In the genomic region with DNA sequence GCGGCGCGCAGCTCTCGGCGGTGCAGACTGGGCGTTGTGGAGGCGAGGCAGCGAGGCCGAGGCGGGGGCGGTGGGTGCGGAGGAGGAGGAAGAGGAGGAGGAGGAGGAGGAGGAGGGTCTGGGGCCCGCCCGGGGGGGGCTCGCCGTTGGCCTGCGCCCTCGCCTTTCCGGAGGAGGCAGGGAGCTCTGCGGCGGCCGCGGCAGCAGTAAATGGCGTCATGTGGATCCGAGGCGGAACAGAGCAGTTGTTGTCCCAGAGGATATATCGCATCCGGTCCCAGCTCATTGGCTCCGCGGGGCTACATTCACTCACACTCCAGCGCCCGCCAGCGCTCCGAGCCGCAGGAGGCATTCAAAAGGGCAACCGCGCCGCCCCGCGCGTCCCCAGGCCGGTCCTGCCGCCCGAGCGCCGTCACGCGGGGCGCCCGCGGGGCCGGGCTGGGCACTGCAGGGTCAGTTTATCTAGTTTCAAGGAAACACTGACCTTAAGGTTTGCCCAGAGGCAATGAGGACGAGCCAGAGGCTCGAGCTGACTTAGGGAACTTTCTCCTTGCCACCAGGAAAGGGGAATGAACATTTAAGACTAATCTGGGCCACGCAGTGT, we compare ENCODE assay signal across 1 cellular context.
TF ChIP-seq lines count a peak whose summit lies in the region.

TSS of gene SPRY2 (minus strand) at position 29 of the 604 bp plus-strand sequence. CDS start 3,421 bp downstream, outside the sequence.

TF ChIP-seq in HEK293, 187 proteins besides CTCF, POLR2A, EP300 and RAD21 (continued from another document and continues in another):
- no peak for TF ChIP-seq ZBTB10 (tag by site-specific recombination; IDR thresholded peaks at IDR 0.05)
- peak; percentile 31; the same call in 1 of the 2 replicates for TF ChIP-seq KLF7 (tag by site-specific recombination; IDR thresholded peaks at IDR 0.05; ENCODE audit: borderline replicate concordance)
- TF ChIP-seq BCL11B (tag by site-specific recombination; IDR thresholded peaks at IDR 0.05; ENCODE audit: low read depth): peak; percentile 82
- TF ChIP-seq ZFP69B (tag by site-specific recombination; IDR thresholded peaks at IDR 0.05): peak; percentile 73
- TF ChIP-seq, protein P1, sequence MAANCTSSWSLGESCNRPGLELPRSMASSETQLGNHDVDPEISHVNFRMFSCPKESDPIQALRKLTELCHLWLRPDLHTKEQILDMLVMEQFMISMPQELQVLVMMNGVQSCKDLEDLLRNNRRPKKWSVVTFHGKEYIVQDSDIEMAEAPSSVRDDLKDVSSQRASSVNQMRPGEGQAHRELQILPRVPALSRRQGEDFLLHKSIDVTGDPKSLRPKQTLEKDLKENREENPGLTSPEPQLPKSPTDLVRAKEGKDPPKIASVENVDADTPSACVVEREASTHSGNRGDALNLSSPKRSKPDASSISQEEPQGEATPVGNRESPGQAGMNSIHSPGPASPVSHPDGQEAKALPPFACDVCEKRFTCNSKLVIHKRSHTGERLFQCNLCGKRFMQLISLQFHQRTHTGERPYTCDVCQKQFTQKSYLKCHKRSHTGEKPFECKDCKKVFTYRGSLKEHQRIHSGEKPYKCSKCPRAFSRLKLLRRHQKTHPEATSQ (tag by site-specific recombination; IDR thresholded peaks at IDR 0.05): no peak
- TF ChIP-seq, protein P2, sequence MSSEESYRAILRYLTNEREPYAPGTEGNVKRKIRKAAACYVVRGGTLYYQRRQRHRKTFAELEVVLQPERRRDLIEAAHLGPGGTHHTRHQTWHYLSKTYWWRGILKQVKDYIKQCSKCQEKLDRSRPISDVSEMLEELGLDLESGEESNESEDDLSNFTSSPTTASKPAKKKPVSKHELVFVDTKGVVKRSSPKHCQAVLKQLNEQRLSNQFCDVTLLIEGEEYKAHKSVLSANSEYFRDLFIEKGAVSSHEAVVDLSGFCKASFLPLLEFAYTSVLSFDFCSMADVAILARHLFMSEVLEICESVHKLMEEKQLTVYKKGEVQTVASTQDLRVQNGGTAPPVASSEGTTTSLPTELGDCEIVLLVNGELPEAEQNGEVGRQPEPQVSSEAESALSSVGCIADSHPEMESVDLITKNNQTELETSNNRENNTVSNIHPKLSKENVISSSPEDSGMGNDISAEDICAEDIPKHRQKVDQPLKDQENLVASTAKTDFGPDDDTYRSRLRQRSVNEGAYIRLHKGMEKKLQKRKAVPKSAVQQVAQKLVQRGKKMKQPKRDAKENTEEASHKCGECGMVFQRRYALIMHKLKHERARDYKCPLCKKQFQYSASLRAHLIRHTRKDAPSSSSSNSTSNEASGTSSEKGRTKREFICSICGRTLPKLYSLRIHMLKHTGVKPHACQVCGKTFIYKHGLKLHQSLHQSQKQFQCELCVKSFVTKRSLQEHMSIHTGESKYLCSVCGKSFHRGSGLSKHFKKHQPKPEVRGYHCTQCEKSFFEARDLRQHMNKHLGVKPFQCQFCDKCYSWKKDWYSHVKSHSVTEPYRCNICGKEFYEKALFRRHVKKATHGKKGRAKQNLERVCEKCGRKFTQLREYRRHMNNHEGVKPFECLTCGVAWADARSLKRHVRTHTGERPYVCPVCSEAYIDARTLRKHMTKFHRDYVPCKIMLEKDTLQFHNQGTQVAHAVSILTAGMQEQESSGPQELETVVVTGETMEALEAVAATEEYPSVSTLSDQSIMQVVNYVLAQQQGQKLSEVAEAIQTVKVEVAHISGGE (tag by site-specific recombination; conservative IDR thresholded peaks at IDR 0.05; ENCODE audit: low read depth): peak; percentile 87
- peak; percentile 95 for TF ChIP-seq KLF10 (tag by site-specific recombination; IDR thresholded peaks at IDR 0.05)
- no peak for TF ChIP-seq BCL6B (tag by site-specific recombination; IDR thresholded peaks at IDR 0.05)
- TF ChIP-seq, protein P3, sequence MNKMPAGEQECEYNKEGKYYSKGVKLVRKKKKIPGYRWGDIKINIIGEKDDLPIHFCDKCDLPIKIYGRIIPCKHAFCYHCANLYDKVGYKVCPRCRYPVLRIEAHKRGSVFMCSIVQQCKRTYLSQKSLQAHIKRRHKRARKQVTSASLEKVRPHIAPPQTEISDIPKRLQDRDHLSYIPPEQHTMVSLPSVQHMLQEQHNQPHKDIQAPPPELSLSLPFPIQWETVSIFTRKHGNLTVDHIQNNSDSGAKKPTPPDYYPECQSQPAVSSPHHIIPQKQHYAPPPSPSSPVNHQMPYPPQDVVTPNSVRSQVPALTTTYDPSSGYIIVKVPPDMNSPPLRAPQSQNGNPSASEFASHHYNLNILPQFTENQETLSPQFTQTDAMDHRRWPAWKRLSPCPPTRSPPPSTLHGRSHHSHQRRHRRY (tag by site-specific recombination; IDR thresholded peaks at IDR 0.05): no peak
- TF ChIP-seq ZNF274 (IDR thresholded peaks at IDR 0.05; ENCODE audit: low read length): no peak
- no peak for TF ChIP-seq ZNF274 (tag by site-specific recombination; IDR thresholded peaks at IDR 0.05; ENCODE audit: borderline replicate concordance)
- TF ChIP-seq ZNF169 (tag by site-specific recombination; IDR thresholded peaks at IDR 0.05): no peak
- no peak for TF ChIP-seq ZNF350 (tag by site-specific recombination; IDR thresholded peaks at IDR 0.05)
- peak; percentile 49; the same call in 1 of the 2 replicates for TF ChIP-seq ZNF18 (tag by site-specific recombination; IDR thresholded peaks at IDR 0.05)
- TF ChIP-seq WT1 (tag by site-specific recombination; IDR thresholded peaks at IDR 0.05): peak; percentile 80
- peak; percentile 56; the same call in 1 of the 2 replicates for TF ChIP-seq TCF7L2 (IDR thresholded peaks at IDR 0.05; ENCODE audit: borderline replicate concordance, low read depth, low read length)
- TF ChIP-seq SETDB1 (IDR thresholded peaks at IDR 0.05; ENCODE audit: insufficient read length, low read length): no peak
- no peak for TF ChIP-seq ZNF426 (tag by site-specific recombination; IDR thresholded peaks at IDR 0.05)
- TF ChIP-seq ZNF624 (tag by site-specific recombination; IDR thresholded peaks at IDR 0.05): no peak
- TF ChIP-seq ZNF423 (tag by site-specific recombination; IDR thresholded peaks at IDR 0.05): peak; percentile 96
- no peak for TF ChIP-seq GLI2 (tag by site-specific recombination; IDR thresholded peaks at IDR 0.05; ENCODE audit: borderline replicate concordance, low read depth)
- TF ChIP-seq ZNF561 (tag by site-specific recombination; IDR thresholded peaks at IDR 0.05; ENCODE audit: borderline replicate concordance): peak; percentile 88; the same call in 1 of the 2 replicates
- no peak for TF ChIP-seq ZNF596 (tag by site-specific recombination; IDR thresholded peaks at IDR 0.05)
- TF ChIP-seq ZEB2 (tag by site-specific recombination; IDR thresholded peaks at IDR 0.05): peak; percentile 85
- no peak for TF ChIP-seq ZNF776 (tag by site-specific recombination; IDR thresholded peaks at IDR 0.05; ENCODE audit: borderline replicate concordance)
- TF ChIP-seq ZNF404 (tag by site-specific recombination; IDR thresholded peaks at IDR 0.05): no peak
- no peak for TF ChIP-seq ZNF133 (tag by site-specific recombination; IDR thresholded peaks at IDR 0.05)
- TF ChIP-seq, protein P4, sequence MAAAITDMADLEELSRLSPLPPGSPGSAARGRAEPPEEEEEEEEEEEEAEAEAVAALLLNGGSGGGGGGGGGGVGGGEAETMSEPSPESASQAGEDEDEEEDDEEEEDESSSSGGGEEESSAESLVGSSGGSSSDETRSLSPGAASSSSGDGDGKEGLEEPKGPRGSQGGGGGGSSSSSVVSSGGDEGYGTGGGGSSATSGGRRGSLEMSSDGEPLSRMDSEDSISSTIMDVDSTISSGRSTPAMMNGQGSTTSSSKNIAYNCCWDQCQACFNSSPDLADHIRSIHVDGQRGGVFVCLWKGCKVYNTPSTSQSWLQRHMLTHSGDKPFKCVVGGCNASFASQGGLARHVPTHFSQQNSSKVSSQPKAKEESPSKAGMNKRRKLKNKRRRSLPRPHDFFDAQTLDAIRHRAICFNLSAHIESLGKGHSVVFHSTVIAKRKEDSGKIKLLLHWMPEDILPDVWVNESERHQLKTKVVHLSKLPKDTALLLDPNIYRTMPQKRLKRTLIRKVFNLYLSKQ (tag by site-specific recombination; IDR thresholded peaks at IDR 0.05; ENCODE audit: borderline replicate concordance): no peak
- no peak for TF ChIP-seq ZNF623 (tag by site-specific recombination; IDR thresholded peaks at IDR 0.05)
- TF ChIP-seq ATF2 (tag by site-specific recombination; IDR thresholded peaks at IDR 0.05; ENCODE audit: low read depth): peak; percentile 71
- peak; percentile 67 for TF ChIP-seq ZNF843 (tag by site-specific recombination; IDR thresholded peaks at IDR 0.05)
- TF ChIP-seq, protein P5, sequence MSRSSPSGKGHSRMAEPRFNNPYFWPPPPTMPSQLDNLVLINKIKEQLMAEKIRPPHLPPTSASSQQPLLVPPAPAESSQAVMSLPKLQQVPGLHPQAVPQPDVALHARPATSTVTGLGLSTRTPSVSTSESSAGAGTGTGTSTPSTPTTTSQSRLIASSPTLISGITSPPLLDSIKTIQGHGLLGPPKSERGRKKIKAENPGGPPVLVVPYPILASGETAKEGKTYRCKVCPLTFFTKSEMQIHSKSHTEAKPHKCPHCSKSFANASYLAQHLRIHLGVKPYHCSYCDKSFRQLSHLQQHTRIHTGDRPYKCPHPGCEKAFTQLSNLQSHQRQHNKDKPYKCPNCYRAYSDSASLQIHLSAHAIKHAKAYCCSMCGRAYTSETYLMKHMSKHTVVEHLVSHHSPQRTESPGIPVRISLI (tag by site-specific recombination; IDR thresholded peaks at IDR 0.05): no peak
- TF ChIP-seq SCRT1 (tag by site-specific recombination; IDR thresholded peaks at IDR 0.05; ENCODE audit: borderline replicate concordance): no peak
- TF ChIP-seq, protein P6, sequence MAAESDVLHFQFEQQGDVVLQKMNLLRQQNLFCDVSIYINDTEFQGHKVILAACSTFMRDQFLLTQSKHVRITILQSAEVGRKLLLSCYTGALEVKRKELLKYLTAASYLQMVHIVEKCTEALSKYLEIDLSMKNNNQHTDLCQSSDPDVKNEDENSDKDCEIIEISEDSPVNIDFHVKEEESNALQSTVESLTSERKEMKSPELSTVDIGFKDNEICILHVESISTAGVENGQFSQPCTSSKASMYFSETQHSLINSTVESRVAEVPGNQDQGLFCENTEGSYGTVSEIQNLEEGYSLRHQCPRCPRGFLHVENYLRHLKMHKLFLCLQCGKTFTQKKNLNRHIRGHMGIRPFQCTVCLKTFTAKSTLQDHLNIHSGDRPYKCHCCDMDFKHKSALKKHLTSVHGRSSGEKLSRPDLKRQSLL (tag by site-specific recombination; IDR thresholded peaks at IDR 0.05): peak; percentile 83
- no peak for TF ChIP-seq REPIN1 (tag by site-specific recombination; IDR thresholded peaks at IDR 0.05; ENCODE audit: low read depth)
- TF ChIP-seq ZNF335 (tag by site-specific recombination; conservative IDR thresholded peaks at IDR 0.05): peak; percentile 37
- TF ChIP-seq ZNF223 (tag by site-specific recombination; IDR thresholded peaks at IDR 0.05): no peak
- TF ChIP-seq ZNF48 (tag by site-specific recombination; IDR thresholded peaks at IDR 0.05): no peak
- no peak for TF ChIP-seq HOXD13 (CRISPR knock-in tag; IDR thresholded peaks at IDR 0.05; ENCODE audit: borderline replicate concordance)
- no peak for TF ChIP-seq ZNF175 (tag by site-specific recombination; IDR thresholded peaks at IDR 0.05)
- TF ChIP-seq SP7 (tag by site-specific recombination; IDR thresholded peaks at IDR 0.05): peak; percentile 80
- peak; percentile 80 for TF ChIP-seq SP3 (tag by site-specific recombination; IDR thresholded peaks at IDR 0.05)
- no peak for TF ChIP-seq RBAK (tag by site-specific recombination; IDR thresholded peaks at IDR 0.05)
- no peak for TF ChIP-seq ZNF202 (tag by site-specific recombination; IDR thresholded peaks at IDR 0.05; ENCODE audit: borderline replicate concordance)
- peak; percentile 95 for TF ChIP-seq GLIS1 (tag by site-specific recombination; IDR thresholded peaks at IDR 0.05)
